Comparison of ENCODE assay signal across 23 cellular contexts in the genomic region with DNA sequence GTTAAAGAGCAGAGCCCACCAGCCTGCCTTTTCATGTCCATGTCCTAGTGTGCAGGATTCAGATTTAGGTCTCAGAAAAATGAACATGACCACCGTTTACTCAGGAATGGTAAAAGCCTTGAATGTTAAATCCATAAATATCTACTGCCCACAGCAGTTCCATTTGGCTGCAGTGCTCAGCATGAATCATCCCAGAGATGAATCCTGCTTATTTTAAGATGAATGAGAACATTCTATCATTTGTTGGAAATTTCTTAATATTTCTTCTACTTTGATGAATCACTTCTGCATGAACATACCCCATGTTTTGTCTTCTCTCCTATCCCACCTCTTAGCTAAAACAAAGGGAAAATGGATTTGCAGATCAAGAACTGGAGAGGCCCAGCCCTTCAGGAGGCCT. TPM values are rescaled to one million over a fixed set of nuclear protein-coding genes. Genes with fewer than 3 reads are reported as not detected.
DNase-seq lines count a peak whose midpoint lies in the region; TF ChIP-seq lines count a peak whose summit lies in the region.
"Had no signal": no experiment of that assay in that cellular context is flagged by ENCODE, and none has a peak within 500 bp of the region (broad histone marks: within the 10 kb centered on the region; RNA-seq: fewer than 3 reads in every experiment).

No MANE protein-coding gene starts in this region.

- intact Hi-C loops in CD4-positive, alpha-beta memory T cell (cut with micrococcal nuclease) = no loop called here
- intact Hi-C loops in posterior vena cava (cut with DNase I) = loop anchor here (10.0 kb wide), 2 partner anchors 347 to 417 kb away; partner anchors contain the start of gene MYO7A (in 1 of the 2)

- H3K36me3 Mint-ChIP-seq in HFFc6 (ENCODE audit: low read depth) = no peaks in the 10 kb centered on the region
- H3K36me3 Mint-ChIP-seq in CD4-positive, alpha-beta memory T cell = no peaks in the 10 kb centered on the region
- H3K36me3 Mint-ChIP-seq: stimulated activated naive B cell treated with anti-CD40 and anti-IgM and Interleukin-4, amounts not matched to agents 10 μg/mL and 1 μg/mL and 100 μg/mL, for 72 hours had no signal

- peaks cover 2% of the 10 kb centered on the region; the same call in 1 of the 2 replicates for H3K27me3 Mint-ChIP-seq in HFFc6 (ENCODE audit: insufficient read depth)
- no peaks in the 10 kb centered on the region for H3K27me3 Mint-ChIP-seq in CD4-positive, alpha-beta memory T cell
- H3K27me3 Mint-ChIP-seq: activated CD4-positive, alpha-beta T cell treated with anti-CD3 and anti-CD28 coated beads, Interleukin-2, amount 10 ng/mL, durations not matched to agents 24 days and 14 days; stimulated activated naive B cell treated with anti-CD40 and anti-IgM and Interleukin-4, amounts not matched to agents 10 μg/mL and 1 μg/mL and 100 μg/mL, for 72 hours had no signal

- POLR2A ChIA-PET in AG04450 (lab: Yijun Ruan, JAX) = no interaction called here
- POLR2A ChIA-PET in CD4-positive, alpha-beta memory T cell (lab: Charles Lee; ENCODE audit: partially characterized antibody) = no interaction called here

- H3K4me1 Mint-ChIP-seq in HFFc6 (ENCODE audit: low read depth) = peaks cover 13% of the 10 kb centered on the region
- no peaks in the 10 kb centered on the region for H3K4me1 Mint-ChIP-seq in CD4-positive, alpha-beta memory T cell
- H3K4me1 Mint-ChIP-seq: activated CD4-positive, alpha-beta T cell treated with anti-CD3 and anti-CD28 coated beads, Interleukin-2, amount 10 ng/mL, durations not matched to agents 24 days and 14 days; stimulated activated naive B cell treated with anti-CD40 and anti-IgM and Interleukin-4, amounts not matched to agents 10 μg/mL and 1 μg/mL and 100 μg/mL, for 72 hours had no signal

- CTCF ChIA-PET in AG04450 (lab: Charles Lee) = interaction anchor here (0.6 to 1.0 kb wide), 5 partner anchors 44 to 429 kb away, joined by 3 to 5 read pairs (median 3); no protein-coding TSS in a partner anchor
- CTCF ChIA-PET in CD4-positive, alpha-beta memory T cell (lab: Charles Lee; ENCODE audit: partially characterized antibody) = interaction anchor here (1.3 kb wide), 1 partner anchor 415 kb away, joined by 5 read pairs; the partner anchor contains the start of gene MYO7A

- no peaks in the 10 kb centered on the region for H3K36me3 ChIP-seq in CD4-positive, alpha-beta memory T cell (ENCODE audit: insufficient read depth, low read length)
- H3K36me3 ChIP-seq: breast epithelium, HAP-1, transverse colon had no signal

- H3K4me3 ChIP-seq in AG04450 (ENCODE audit: low read depth, low read length) = no peak overlapping the region
- no peak overlapping the region for H3K4me3 ChIP-seq in fibroblast of the aortic adventitia (ENCODE audit: low read depth, low read length)
- H3K4me3 ChIP-seq in CD4-positive, alpha-beta memory T cell (ENCODE audit: low read length in 2 of 2) = no peak overlapping the region
- H3K4me3 ChIP-seq: breast epithelium, HAP-1, transverse colon had no signal

- no peaks in the 10 kb centered on the region for H3K27me3 ChIP-seq in AG04450 (ENCODE audit: control insufficient read depth, insufficient read depth, low read length)
- no peaks in the 10 kb centered on the region for H3K27me3 ChIP-seq in CD4-positive, alpha-beta memory T cell (ENCODE audit: insufficient read depth, low read length)
- H3K27me3 ChIP-seq: breast epithelium, transverse colon had no signal

- DNase-seq in AG04450 (ENCODE audit: low read depth, low spot score) = no peak
- peak; percentile 57 for DNase-seq in HFFc6
- DNase-seq in astrocyte of the hippocampus (ENCODE audit: low read depth, low spot score) = peak; percentile 21
- DNase-seq in fibroblast of the aortic adventitia (ENCODE audit: low read depth) = peak; percentile 43
- no peak for DNase-seq in glomerular visceral epithelial cell (ENCODE audit: extremely low spot score)
- DNase-seq in CD4-positive, alpha-beta memory T cell = no peak
- no peak for DNase-seq in posterior vena cava (ENCODE audit: low spot score)
- no peak for DNase-seq in activated naive CD4-positive, alpha-beta T cell (lab: John Stamatoyannopoulos, UW)
- DNase-seq: activated CD4-positive, alpha-beta T cell treated with anti-CD3 and anti-CD28 coated beads, Interleukin-2, amount 10 ng/mL, durations not matched to agents 24 days and 14 days; activated CD8-positive, alpha-beta memory T cell treated with anti-CD3 and anti-CD28 coated beads, Interleukin-2, amount 50 U/mL, for 48 hours; activated naive CD4-positive, alpha-beta T cell treated with anti-CD3 and anti-CD28 coated beads for 36 hours; effector memory CD4-positive, alpha-beta T cell; KG1; NCI-H1092 treated with DMSO at 0.1 percent for 48 hours; NCI-H2081 treated with DMSO at 0.1 percent for 48 hours; NCI-H510A treated with DMSO at 0.1 percent for 48 hours; retina; stimulated activated naive B cell treated with anti-CD40 and anti-IgM and Interleukin-4, amounts not matched to agents 10 μg/mL and 1 μg/mL and 100 μg/mL, for 72 hours; SW 1271; transverse colon had no signal

- TF ChIP-seq CTCF in AG04450 (IDR thresholded peaks at IDR 0.05; ENCODE audit: low read depth, low read length) (no peak), HFFc6 (IDR thresholded peaks at IDR 0.05) (no peak), fibroblast of the aortic adventitia (IDR thresholded peaks at IDR 0.05; ENCODE audit: insufficient read depth, low read length) (no peak)

- no peaks in the 10 kb centered on the region for H3K4me1 ChIP-seq in CD4-positive, alpha-beta memory T cell (ENCODE audit: insufficient read depth, low read length)
- H3K4me1 ChIP-seq: breast epithelium, HAP-1, transverse colon had no signal

- no peaks in the 10 kb centered on the region for H3K9me3 Mint-ChIP-seq in HFFc6
- peaks cover 0 to 2% (median 0%) of the 10 kb centered on the region in 8 donors for H3K9me3 Mint-ChIP-seq in CD4-positive, alpha-beta memory T cell
- H3K9me3 Mint-ChIP-seq: activated CD4-positive, alpha-beta T cell treated with anti-CD3 and anti-CD28 coated beads, Interleukin-2, amount 10 ng/mL, durations not matched to agents 24 days and 14 days; activated naive CD4-positive, alpha-beta T cell treated with anti-CD3 and anti-CD28 coated beads for 36 hours; stimulated activated naive B cell treated with anti-CD40 and anti-IgM and Interleukin-4, amounts not matched to agents 10 μg/mL and 1 μg/mL and 100 μg/mL, for 72 hours had no signal

- H3K27ac ChIP-seq in AG04450 (ENCODE audit: low read depth, low read length) = peak overlapping the region; percentile 34
- H3K27ac ChIP-seq in CD4-positive, alpha-beta memory T cell (ENCODE audit: low read depth, low read length) = no peak overlapping the region
- H3K27ac ChIP-seq: breast epithelium, RWPE1, transverse colon had no signal

- H3K27ac Mint-ChIP-seq in HFFc6 = no peak overlapping the region; the same call in 1 of the 2 replicates
- H3K27ac Mint-ChIP-seq in CD4-positive, alpha-beta memory T cell = no peak overlapping the region
- H3K27ac Mint-ChIP-seq: activated CD4-positive, alpha-beta T cell treated with anti-CD3 and anti-CD28 coated beads, Interleukin-2, amount 10 ng/mL, durations not matched to agents 24 days and 14 days; activated naive CD4-positive, alpha-beta T cell treated with anti-CD3 and anti-CD28 coated beads for 36 hours; stimulated activated naive B cell treated with anti-CD40 and anti-IgM and Interleukin-4, amounts not matched to agents 10 μg/mL and 1 μg/mL and 100 μg/mL, for 72 hours had no signal

- no peaks in the 10 kb centered on the region for H3K9me3 ChIP-seq in AG04450 (ENCODE audit: control insufficient read depth, insufficient read depth, low read length)
- H3K9me3 ChIP-seq in CD4-positive, alpha-beta memory T cell (ENCODE audit: control insufficient read depth in 1 of 2, low read length in 2 of 2) = no peaks in the 10 kb centered on the region
- H3K9me3 ChIP-seq: breast epithelium, HAP-1, transverse colon had no signal

- no peak overlapping the region for H3K4me3 Mint-ChIP-seq in HFFc6
- no peak overlapping the region for H3K4me3 Mint-ChIP-seq in CD4-positive, alpha-beta memory T cell
- H3K4me3 Mint-ChIP-seq: activated CD4-positive, alpha-beta T cell treated with anti-CD3 and anti-CD28 coated beads, Interleukin-2, amount 10 ng/mL, durations not matched to agents 24 days and 14 days; activated naive CD4-positive, alpha-beta T cell treated with anti-CD3 and anti-CD28 coated beads for 36 hours; stimulated activated naive B cell treated with anti-CD40 and anti-IgM and Interleukin-4, amounts not matched to agents 10 μg/mL and 1 μg/mL and 100 μg/mL, for 72 hours had no signal

RNA-seq across cellular contexts. Expression of gene AQP11, which starts 47.5 kb away (rescaled TPM):
- polyA plus RNA-seq in AG04450 (2011; rRNA removed) = 1.6 and 2.0 TPM in 2 replicates
- 1.0 and 1.9 TPM in 2 replicates for polyA minus RNA-seq in AG04450 (2011; rRNA and poly(A)+ RNA removed)
- total RNA-seq in HFFc6 (2021; fragmentation: NEBNext Ultra II Directional; extraction: Animal tissue kit (Norgen Biotek cat#: 25700)) = 1 to 10 TPM; 1.2 to 1.8 (median 1.5) TPM
- total RNA-seq in fibroblast of the aortic adventitia (ENCODE audit: low replicate concordance) (2.8 and 3.3 TPM in 2 replicates), posterior vena cava (under 1 TPM; 0.14 to 0.19 TPM)
- under 1 TPM; 0.35 to 0.67 TPM for total RNA-seq in CD4-positive, alpha-beta memory T cell
- polyA plus RNA-seq in CD4-positive, alpha-beta memory T cell = 1 to 10 TPM in 1 of 2 donors, under 1 TPM in 1; 0.37 to 1.0 TPM

Comparison
In these comparisons a context has a peak if more than half of its experiments do, and no peak if none do; other contexts are left out.
1. DNase-seq: peak in HFFc6 (single experiment), astrocyte of the hippocampus (single experiment) and fibroblast of the aortic adventitia (single experiment); none in AG04450 (single experiment), glomerular visceral epithelial cell (single experiment), CD4-positive, alpha-beta memory T cell (0 of 5), posterior vena cava (single experiment) and activated naive CD4-positive, alpha-beta T cell (0 of 4).